ENCODE assay signal across 10 cellular contexts in the genomic region with DNA sequence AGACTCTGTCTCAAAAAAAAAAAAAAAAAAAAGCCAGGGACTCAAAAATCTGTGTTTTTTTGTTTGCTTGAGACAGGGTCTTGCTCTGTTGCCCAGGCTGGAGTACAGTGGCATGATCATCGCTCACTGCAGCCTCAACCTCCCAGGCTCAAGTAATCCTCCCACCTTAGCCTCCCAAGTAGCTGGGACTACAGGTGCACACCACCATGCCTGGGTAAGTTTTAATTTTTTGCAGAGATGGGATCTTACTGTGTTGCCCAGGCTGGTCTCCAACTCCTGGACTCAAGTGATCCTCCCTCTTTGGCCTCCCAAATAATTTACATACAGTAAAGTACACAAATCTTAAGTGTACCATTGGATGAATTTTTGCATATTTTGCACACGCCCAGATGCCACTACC. TPM values are rescaled to one million over a fixed set of nuclear protein-coding genes. Genes with fewer than 3 reads are reported as not detected.
"Had no signal": no experiment of that assay in that cellular context is flagged by ENCODE, and none has a peak within 500 bp of the region (broad histone marks: within the 10 kb centered on the region; RNA-seq: fewer than 3 reads in every experiment).

No MANE protein-coding gene starts in this region.

RNA-seq across cellular contexts. Expression of gene OPRD1, which starts 20.0 kb away (rescaled TPM):
- total RNA-seq: activated B cell treated with CpG ODN at 0.5 μM for 24 hours; activated CD4-positive, alpha-beta memory T cell treated with anti-CD3 and anti-CD28 coated beads for 36 hours; activated CD4-positive, alpha-beta memory T cell treated with anti-CD3 and anti-CD28 coated beads, Interleukin-2, amount 10 ng/mL, durations not matched to agents 7 days and 5 days; activated CD4-positive, alpha-beta T cell treated with anti-CD3 and anti-CD28 coated beads, Interleukin-2, amount 10 ng/mL, durations not matched to agents 7 days and 5 days; activated CD8-positive, alpha-beta memory T cell treated with anti-CD3 and anti-CD28 coated beads for 36 hours; activated CD8-positive, alpha-beta memory T cell treated with anti-CD3 and anti-CD28 coated beads, Interleukin-2, amount 10 ng/mL, durations not matched to agents 7 days and 5 days; activated CD8-positive, alpha-beta T cell treated with anti-CD3 and anti-CD28 coated beads, Interleukin-2, amount 10 ng/mL, durations not matched to agents 7 days and 5 days; T-helper 1 cell treated with Interleukin-12 subunit alpha and Interleukin-12 subunit beta and Interleukin-4 antibody, amounts not matched to agents 30 ng/mL and 1 ng/mL, for 36 hours; T-helper 17 cell; T-helper 2 cell treated with Interferon-gamma antibody and Interleukin-4, amounts not matched to agents 100 ng/mL and 5 ng/mL, for 36 hours had no signal
